31 cellular contexts compared by ENCODE assay signal in the genomic region with DNA sequence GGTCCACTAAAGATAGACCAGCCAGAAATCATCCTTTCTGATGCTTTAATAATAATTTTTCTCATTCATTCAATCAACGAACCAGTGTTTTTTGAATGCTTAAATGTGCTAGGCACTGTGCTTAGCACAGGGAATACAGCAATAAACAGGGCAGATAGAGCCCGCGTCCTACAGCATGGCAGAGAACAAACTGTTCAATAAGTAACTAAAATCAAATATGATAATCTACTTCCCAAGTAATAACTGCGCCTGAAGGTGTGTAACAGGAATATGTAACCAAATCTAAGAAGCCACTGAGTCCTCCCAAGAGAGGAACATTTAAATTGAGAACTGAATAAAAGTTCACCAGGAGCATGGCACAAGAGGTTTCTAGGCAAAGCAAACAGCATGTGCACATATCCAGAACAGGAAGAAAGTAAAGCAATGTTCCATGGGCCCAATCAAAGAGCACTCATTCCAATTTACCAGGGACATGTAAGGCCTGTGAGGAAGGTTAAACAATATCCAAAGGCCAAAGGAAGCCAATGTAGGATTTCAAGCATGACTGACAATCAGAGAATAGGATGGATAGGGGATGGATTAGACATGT.
"Had no signal": no experiment of that assay in that cellular context is flagged by ENCODE, and none has a peak within 500 bp of the region (broad histone marks: within the 10 kb centered on the region; RNA-seq: fewer than 3 reads in every experiment).

No MANE protein-coding gene starts in this region.

- H3K9me3 Mint-ChIP-seq: mesothelial cell of epicardium, nephron, neural crest cell had no signal

- H3K9me3 ChIP-seq: heart left ventricle, left ventricle myocardium inferior, pancreas, prostate gland, sigmoid colon, testis, thyroid gland, uterus had no signal

- H3K27me3 Mint-ChIP-seq: stimulated activated memory B cell treated with anti-CD40 and anti-IgM and Interleukin-4, amounts not matched to agents 10 μg/mL and 1 μg/mL and 100 μg/mL, for 72 hours; stimulated activated naive CD8-positive, alpha-beta T cell treated with anti-CD3 and anti-CD28 coated beads, Interleukin-15, amount 100 ng/mL, for 72 hours had no signal

- DNase-seq: heart left ventricle; hypothalamus; immature natural killer cell; kidney; left ventricle myocardium inferior; mesendoderm; naive thymus-derived CD8-positive, alpha-beta T cell; nucleus accumbens; pancreas; posterior cingulate gyrus; retina; right cardiac atrium; sigmoid colon; stimulated activated CD4-positive, alpha-beta T cell treated with anti-CD3 and anti-CD28 coated beads, Interleukin-1b, Interleukin-23, amount 100 ng/mL, for 48 hours; stimulated activated CD4-positive, alpha-beta T cell treated with anti-CD3 and anti-CD28 coated beads, Interleukin-2, amount 100 ng/mL, for 48 hours; stimulated activated CD4-positive, alpha-beta T cell treated with anti-CD3 and anti-CD28 coated beads, Interleukin-4, amount 100 ng/mL, for 4 hours; stimulated activated CD8-positive, alpha-beta memory T cell treated with anti-CD3 and anti-CD28 coated beads, Interleukin-4, amount 100 ng/mL, for 48 hours; stimulated activated naive CD4-positive, alpha-beta T cell treated with Interleukin-2 at 50 U/mL for 16 hours; stimulated activated naive CD8-positive, alpha-beta T cell treated with anti-CD3 and anti-CD28 coated beads, Interleukin-15, amount 100 ng/mL, for 72 hours; testis; thyroid gland; trophoblast cell; uterus had no signal

- H3K27me3 ChIP-seq: heart left ventricle, pancreas, sigmoid colon, testis, thyroid gland, uterus had no signal

- ATAC-seq: heart left ventricle; naive thymus-derived CD8-positive, alpha-beta T cell; pancreas; stimulated activated memory B cell treated with anti-CD40 and anti-IgM and Interleukin-4, amounts not matched to agents 10 μg/mL and 1 μg/mL and 100 μg/mL, for 72 hours; stimulated activated naive CD8-positive, alpha-beta T cell treated with anti-CD3 and anti-CD28 coated beads, Interleukin-15, amount 100 ng/mL, for 72 hours had no signal

- H3K27ac ChIP-seq: heart left ventricle, left ventricle myocardium inferior, pancreas, prostate gland, sigmoid colon, testis, thyroid gland, uterus had no signal

- H3K4me3 ChIP-seq: heart left ventricle, left ventricle myocardium inferior, lung, pancreas, prostate gland, sigmoid colon, smooth muscle cell, testis, thyroid gland, uterus had no signal

- H3K36me3 ChIP-seq: heart left ventricle, left ventricle myocardium inferior, pancreas, prostate gland, sigmoid colon, thyroid gland, uterus had no signal

- H3K4me1 Mint-ChIP-seq: immature natural killer cell; naive thymus-derived CD8-positive, alpha-beta T cell; nephron; neural crest cell; stimulated activated memory B cell treated with anti-CD40 and anti-IgM and Interleukin-4, amounts not matched to agents 10 μg/mL and 1 μg/mL and 100 μg/mL, for 72 hours; stimulated activated naive CD8-positive, alpha-beta T cell treated with anti-CD3 and anti-CD28 coated beads, Interleukin-15, amount 100 ng/mL, for 72 hours had no signal

- H3K4me3 Mint-ChIP-seq: immature natural killer cell; mesothelial cell of epicardium; naive thymus-derived CD8-positive, alpha-beta T cell; nephron; neural crest cell; stimulated activated memory B cell treated with anti-CD40 and anti-IgM and Interleukin-4, amounts not matched to agents 10 μg/mL and 1 μg/mL and 100 μg/mL, for 72 hours; stimulated activated naive CD8-positive, alpha-beta T cell treated with anti-CD3 and anti-CD28 coated beads, Interleukin-15, amount 100 ng/mL, for 72 hours had no signal

- H3K27ac Mint-ChIP-seq: immature natural killer cell; mesothelial cell of epicardium; naive thymus-derived CD8-positive, alpha-beta T cell; nephron; stimulated activated memory B cell treated with anti-CD40 and anti-IgM and Interleukin-4, amounts not matched to agents 10 μg/mL and 1 μg/mL and 100 μg/mL, for 72 hours; stimulated activated naive CD8-positive, alpha-beta T cell treated with anti-CD3 and anti-CD28 coated beads, Interleukin-15, amount 100 ng/mL, for 72 hours had no signal

- FAIRE-seq: islet of Langerhans, kidney, pancreas had no signal

- H3K36me3 Mint-ChIP-seq: immature natural killer cell; mesothelial cell of epicardium; naive thymus-derived CD8-positive, alpha-beta T cell; stimulated activated memory B cell treated with anti-CD40 and anti-IgM and Interleukin-4, amounts not matched to agents 10 μg/mL and 1 μg/mL and 100 μg/mL, for 72 hours had no signal

- H3K4me1 ChIP-seq: pancreas, prostate gland, testis, thyroid gland, uterus had no signal

- H3K4me2 ChIP-seq: smooth muscle cell had no signal
